Comparison of ENCODE assay signal across 9 cellular contexts in genomic region chr19:33778089-33778791, GRCh38. TPM values are rescaled to one million over a fixed set of nuclear protein-coding genes. Genes with fewer than 3 reads are reported as not detected.
DNase-seq lines count a peak whose midpoint lies in the region; ATAC-seq and TF ChIP-seq lines count a peak whose summit lies in the region.
"Had no signal": no experiment of that assay in that cellular context is flagged by ENCODE, and none has a peak within 500 bp of the region (broad histone marks: within the 10 kb centered on the region; RNA-seq: fewer than 3 reads in every experiment).

No MANE protein-coding gene starts in this region.

- no peaks in the 10 kb centered on the region for H3K9me3 ChIP-seq in CD4-positive, alpha-beta memory T cell (ENCODE audit: control insufficient read depth in 1 of 2, low read length in 2 of 2)
- no peaks in the 10 kb centered on the region for H3K9me3 ChIP-seq in PC-3 (ENCODE audit: low read length)

- H2AFZ ChIP-seq in PC-3 (ENCODE audit: low read length): peak overlapping the region; percentile 87; the same call in 1 of the 2 replicates

- no peak overlapping the region for H3K9ac ChIP-seq in PC-3 (ENCODE audit: low read length)

- CTCF ChIA-PET in CD4-positive, alpha-beta memory T cell (lab: Charles Lee; ENCODE audit: partially characterized antibody): interaction anchor here (0.6 to 4.6 kb wide), 43 partner anchors 8 to 653 kb away, joined by 3 to 37 read pairs (median 4); no protein-coding TSS in a partner anchor
- CTCF ChIA-PET in PC-3 (lab: Charles Lee): interaction anchor here (0.5 to 1.2 kb wide), 8 partner anchors 17 to 522 kb away, joined by 3 to 17 read pairs (median 4); partner anchors contain the start of gene KCTD15

- no peaks in the 10 kb centered on the region for H3K9me2 ChIP-seq in PC-3 (replicated peaks; ENCODE audit: low read length)

- peaks cover 3% of the 10 kb centered on the region for H3K27me3 ChIP-seq in CD4-positive, alpha-beta memory T cell (ENCODE audit: insufficient read depth, low read length)
- no peaks in the 10 kb centered on the region for H3K27me3 ChIP-seq in PC-3 (ENCODE audit: low read length)

- no peaks in the 10 kb centered on the region for H3F3A ChIP-seq in PC-3 (ENCODE audit: low read length, unreplicated experiment)

- H3K27ac Mint-ChIP-seq in CD4-positive, alpha-beta memory T cell: peak overlapping the region in 2 of 7 donors; percentile 61 to 70
- H3K27ac Mint-ChIP-seq in activated T-cell treated with anti-CD3 and anti-CD28 coated beads, Interleukin-2, amount 50 U/mL, for 24 hours: no peak overlapping the region
- H3K27ac Mint-ChIP-seq in nephron: no peak overlapping the region
- no peak overlapping the region for H3K27ac Mint-ChIP-seq in stimulated activated naive CD8-positive, alpha-beta T cell treated with anti-CD3 and anti-CD28 coated beads, Interleukin-15, amount 100 ng/mL, for 72 hours
- H3K27ac Mint-ChIP-seq: T-helper 1 cell treated with Interleukin-12 subunit alpha and Interleukin-12 subunit beta and Interleukin-4 antibody, amounts not matched to agents 30 μg/mL and 1 μg/mL, for 36 hours had no signal

- peak; percentile 73 to 86 (median 83) for DNase-seq in CD4-positive, alpha-beta memory T cell
- DNase-seq in HUDEP-2 (lab: John Stamatoyannopoulos, UW; ENCODE audit: unreplicated experiment in 76 of 76): peak in 72 of 76 experiments; percentile 24 to 94 (median 80)
- DNase-seq in PC-3: peak; percentile 74
- DNase-seq in activated T-cell treated with anti-CD3 and anti-CD28 coated beads, Interleukin-2, amount 50 U/mL, for 24 hours: peak; percentile 94
- peak; percentile 49 for DNase-seq in fibroblast of gingiva (ENCODE audit: low read depth)
- DNase-seq in stimulated activated naive CD8-positive, alpha-beta T cell treated with anti-CD3 and anti-CD28 coated beads, Interleukin-15, amount 100 ng/mL, for 72 hours: peak; percentile 86 to 90

- no peak overlapping the region for H3K27ac ChIP-seq in CD4-positive, alpha-beta memory T cell (ENCODE audit: low read depth, low read length)
- no peak overlapping the region for H3K27ac ChIP-seq in PC-3 (ENCODE audit: low read length)

- peak; percentile 91 for ATAC-seq in GM19463 (IDR thresholded peaks at IDR 0.05; ENCODE audit: unreplicated experiment)
- ATAC-seq in PC-3: peak; percentile 82
- ATAC-seq in stimulated activated naive CD8-positive, alpha-beta T cell treated with anti-CD3 and anti-CD28 coated beads, Interleukin-15, amount 100 ng/mL, for 72 hours: peak; percentile 89

- POLR2A ChIA-PET in CD4-positive, alpha-beta memory T cell (lab: Charles Lee; ENCODE audit: partially characterized antibody): interaction anchor here (1.0 to 1.9 kb wide), 3 partner anchors 17 to 318 kb away, joined by 5 to 12 read pairs (median 7); partner anchors contain the start of gene KCTD15
- POLR2A ChIA-PET in PC-3 (lab: Charles Lee; ENCODE audit: unreplicated experiment): interaction anchor here (0.5 kb wide), 1 partner anchor 16 kb away, joined by 4 read pairs; no protein-coding TSS in a partner anchor

- H3K9me3 Mint-ChIP-seq in CD4-positive, alpha-beta memory T cell: peaks cover 0 to 2% (median 0%) of the 10 kb centered on the region in 8 donors
- H3K9me3 Mint-ChIP-seq in activated T-cell treated with anti-CD3 and anti-CD28 coated beads, Interleukin-2, amount 50 U/mL, for 24 hours: no peaks in the 10 kb centered on the region
- H3K9me3 Mint-ChIP-seq in nephron: no peaks in the 10 kb centered on the region
- no peaks in the 10 kb centered on the region for H3K9me3 Mint-ChIP-seq in stimulated activated naive CD8-positive, alpha-beta T cell treated with anti-CD3 and anti-CD28 coated beads, Interleukin-15, amount 100 ng/mL, for 72 hours
- H3K9me3 Mint-ChIP-seq: T-helper 1 cell treated with Interleukin-12 subunit alpha and Interleukin-12 subunit beta and Interleukin-4 antibody, amounts not matched to agents 30 μg/mL and 1 μg/mL, for 36 hours had no signal

- no peaks in the 10 kb centered on the region for H4K20me1 ChIP-seq in PC-3 (ENCODE audit: low read length)

- peak overlapping the region; percentile 90 for H3K4me2 ChIP-seq in PC-3 (ENCODE audit: low read length)

- H3K36me3 Mint-ChIP-seq in CD4-positive, alpha-beta memory T cell: no peaks in the 10 kb centered on the region
- H3K36me3 Mint-ChIP-seq in activated T-cell treated with anti-CD3 and anti-CD28 coated beads, Interleukin-2, amount 50 U/mL, for 24 hours (ENCODE audit: low read depth): no peaks in the 10 kb centered on the region
- H3K36me3 Mint-ChIP-seq in nephron (ENCODE audit: low read depth): no peaks in the 10 kb centered on the region

- H3K4me1 Mint-ChIP-seq in CD4-positive, alpha-beta memory T cell: peaks cover 5 to 48% (median 18%) of the 10 kb centered on the region in 4 donors
- peaks cover 5% of the 10 kb centered on the region for H3K4me1 Mint-ChIP-seq in activated T-cell treated with anti-CD3 and anti-CD28 coated beads, Interleukin-2, amount 50 U/mL, for 24 hours (ENCODE audit: low read depth)
- peaks cover 19% of the 10 kb centered on the region for H3K4me1 Mint-ChIP-seq in nephron
- peaks cover 14% of the 10 kb centered on the region for H3K4me1 Mint-ChIP-seq in stimulated activated naive CD8-positive, alpha-beta T cell treated with anti-CD3 and anti-CD28 coated beads, Interleukin-15, amount 100 ng/mL, for 72 hours

- H3K27me3 Mint-ChIP-seq in CD4-positive, alpha-beta memory T cell: peaks cover 10 to 26% of the 10 kb centered on the region in 2 donors
- peaks cover 29% of the 10 kb centered on the region for H3K27me3 Mint-ChIP-seq in activated T-cell treated with anti-CD3 and anti-CD28 coated beads, Interleukin-2, amount 50 U/mL, for 24 hours
- peaks cover 58% of the 10 kb centered on the region for H3K27me3 Mint-ChIP-seq in nephron (ENCODE audit: low read depth)
- peaks cover 29% of the 10 kb centered on the region for H3K27me3 Mint-ChIP-seq in stimulated activated naive CD8-positive, alpha-beta T cell treated with anti-CD3 and anti-CD28 coated beads, Interleukin-15, amount 100 ng/mL, for 72 hours

- no TSS peak for BruUV-seq in PC-3 (replicated peaks; lab: Mats Ljungman, UMichigan)

- no peaks in the 10 kb centered on the region for H3K79me2 ChIP-seq in PC-3 (ENCODE audit: low read length)

- TF ChIP-seq CTCF in PC-3 (conservative IDR thresholded peaks at IDR 0.05; ENCODE audit: low read depth, low read length) (peak; percentile 96), nephron (IDR thresholded peaks at IDR 0.05; ENCODE audit: unreplicated experiment in 3 of 3) (peak; percentile 100)

- no peak overlapping the region for H3K4me3 ChIP-seq in CD4-positive, alpha-beta memory T cell (ENCODE audit: low read length in 2 of 2)
- H3K4me3 ChIP-seq in PC-3 (ENCODE audit: low read length): peak overlapping the region; percentile 51

- intact Hi-C loops in CD4-positive, alpha-beta memory T cell (cut with micrococcal nuclease): loop anchor here (1.0 to 5.0 kb wide), 3 partner anchors 220 to 934 kb away; no protein-coding TSS in a partner anchor
- intact Hi-C loops in PC-3 (cut with micrococcal nuclease): loop anchor here (1.0 kb wide), 2 partner anchors 220 to 318 kb away; no protein-coding TSS in a partner anchor

- H3K4me1 ChIP-seq in CD4-positive, alpha-beta memory T cell (ENCODE audit: insufficient read depth, low read length): peaks cover 12% of the 10 kb centered on the region
- H3K4me1 ChIP-seq in PC-3 (ENCODE audit: insufficient read depth, low read length): peaks cover 4% of the 10 kb centered on the region; the same call in 1 of the 2 replicates

- H3K36me3 ChIP-seq in CD4-positive, alpha-beta memory T cell (ENCODE audit: insufficient read depth, low read length): no peaks in the 10 kb centered on the region
- H3K36me3 ChIP-seq in PC-3 (ENCODE audit: low read depth, low read length): no peaks in the 10 kb centered on the region

- H3K4me3 Mint-ChIP-seq in CD4-positive, alpha-beta memory T cell: peak overlapping the region; percentile 7 to 62 (median 44)
- H3K4me3 Mint-ChIP-seq in activated T-cell treated with anti-CD3 and anti-CD28 coated beads, Interleukin-2, amount 50 U/mL, for 24 hours: no peak overlapping the region
- H3K4me3 Mint-ChIP-seq in nephron: peak overlapping the region; percentile 46 to 79 (median 58)
- peak overlapping the region in 1 of 2 donors; percentile 48 for H3K4me3 Mint-ChIP-seq in stimulated activated naive CD8-positive, alpha-beta T cell treated with anti-CD3 and anti-CD28 coated beads, Interleukin-15, amount 100 ng/mL, for 72 hours
- H3K4me3 Mint-ChIP-seq: T-helper 1 cell treated with Interleukin-12 subunit alpha and Interleukin-12 subunit beta and Interleukin-4 antibody, amounts not matched to agents 30 μg/mL and 1 μg/mL, for 36 hours had no signal

RNA-seq across cellular contexts. Expression of gene KCTD15, which starts 18.4 kb away (rescaled TPM):
- total RNA-seq in CD4-positive, alpha-beta memory T cell: 10 to 100 TPM in 1 of 2 experiments, 1 to 10 TPM in 1; 9.3 to 11.0 TPM
- polyA plus RNA-seq in CD4-positive, alpha-beta memory T cell: 1 to 10 TPM in 1 of 2 donors, under 1 TPM in 1; 0.68 to 2.4 TPM
- total RNA-seq in PC-3 (2014; rRNA removed): 58.2 and 79.9 TPM in 2 replicates
